8 cellular contexts compared by ENCODE assay signal in the genomic region with DNA sequence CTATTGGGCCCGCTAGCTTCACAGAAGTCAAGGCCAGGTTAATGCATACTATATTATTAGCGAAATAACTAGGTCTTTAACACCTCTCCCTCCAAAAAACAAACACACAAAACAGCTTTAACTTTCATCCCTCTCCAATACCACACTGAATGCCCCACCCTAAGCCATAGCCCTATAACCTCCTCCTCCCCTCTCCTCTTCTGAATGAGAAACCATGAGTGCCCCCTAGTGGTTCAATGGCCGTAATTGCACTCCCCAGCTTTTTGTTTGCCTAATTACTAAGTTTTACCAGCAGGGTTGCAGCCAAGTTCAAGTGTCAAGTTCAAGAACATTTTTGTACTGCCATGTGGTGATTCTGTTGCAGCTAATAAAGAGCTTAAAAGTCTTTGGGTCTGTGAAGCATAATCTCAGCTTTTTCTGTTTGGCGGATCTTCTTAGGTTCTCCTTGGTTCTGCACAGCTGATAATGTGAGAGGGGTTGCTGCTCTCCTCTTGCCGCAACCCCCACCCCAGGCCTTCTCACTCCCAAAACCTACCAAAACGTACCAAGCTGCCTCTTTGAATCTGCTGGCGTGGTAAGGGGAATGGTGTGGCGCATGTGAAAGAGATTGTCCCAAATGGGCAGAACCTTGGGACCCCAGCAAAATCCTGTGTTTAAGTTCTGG. TPM values are rescaled to one million over a fixed set of nuclear protein-coding genes. Genes with fewer than 3 reads are reported as not detected.
DNase-seq lines count a peak whose midpoint lies in the region; ATAC-seq and TF ChIP-seq lines count a peak whose summit lies in the region.

No MANE protein-coding gene starts in this region.

- no peak overlapping the region for H2AFZ ChIP-seq in HCT116 (ENCODE audit: low read depth, low read length, poor library complexity, severe bottlenecking)

- H3K9ac ChIP-seq in HCT116 (ENCODE audit: low read length) = no peak overlapping the region

- CTCF ChIA-PET in HCT116 (lab: Charles Lee) = interaction anchor here (0.6 to 9.7 kb wide), 24 partner anchors 9 to 642 kb away, joined by 3 to 212 read pairs (median 3); no protein-coding TSS in a partner anchor

- H3K4me3 ChIP-seq in HCT116 (replicated peaks in 1 of 2; ENCODE audit: low read depth in 1 of 2, low read length in 2 of 2) (no peak overlapping the region), prostate gland (no peak overlapping the region), aorta (ENCODE audit: low read length in 2 of 2) (no peak overlapping the region)

- no peaks in the 10 kb centered on the region for H4K20me1 ChIP-seq in HCT116 (ENCODE audit: insufficient read depth)

- TF ChIP-seq RAD21 in HCT116 (IDR thresholded peaks at IDR 0.05; ENCODE audit: low read depth) = peak; percentile 91

- RAD21 ChIA-PET in HCT116 (lab: Charles Lee; ENCODE audit: low non-redundant PET in 1 of 2, low total read pairs in 2 of 2, uncharacterized antibody in 2 of 2, unreplicated experiment in 2 of 2) = interaction anchor here (0.6 to 2.0 kb wide), 5 partner anchors 11 to 401 kb away, joined by 4 to 8 read pairs (median 4); no protein-coding TSS in a partner anchor

- no peaks in the 10 kb centered on the region for H3K9me2 ChIP-seq in HCT116 (ENCODE audit: insufficient read depth)

- H3K27ac ChIP-seq in HCT116 (ENCODE audit: low read depth, low read length) = no peak overlapping the region
- no peak overlapping the region for H3K27ac ChIP-seq in prostate gland
- no peak overlapping the region for H3K27ac ChIP-seq in aorta (ENCODE audit: low read depth in 1 of 2, low read length in 2 of 2)

- no TSS peak for BruUV-seq in HCT116 (replicated peaks; lab: Mats Ljungman, UMichigan)

- H3K27me3 ChIP-seq in HCT116 (ENCODE audit: insufficient read depth, low read length) (no peaks in the 10 kb centered on the region), prostate gland (replicated peaks; ENCODE audit: insufficient read depth) (no peaks in the 10 kb centered on the region), aorta (ENCODE audit: control insufficient read depth in 1 of 2, insufficient read depth in 2 of 2, low read length in 1 of 2) (no peaks in the 10 kb centered on the region)

- TF ChIP-seq POLR2A in HCT116 (IDR thresholded peaks at IDR 0.05; ENCODE audit: borderline replicate concordance, extremely low read depth, insufficient read depth, insufficient read length) (no peak), prostate gland (IDR thresholded peaks at IDR 0.05) (no peak)

- POLR2A ChIA-PET in HCT116 (lab: Charles Lee) = interaction anchor here (1.5 to 1.9 kb wide), 2 partner anchors 57 to 398 kb away, joined by 3 to 7 read pairs; no protein-coding TSS in a partner anchor

- ATAC-seq in HCT116 (peak; percentile 73), aorta (ENCODE audit: low FRiP score) (peak; percentile 75)

- peak; percentile 83 for DNase-seq in Daoy (ENCODE audit: low read depth)
- DNase-seq in HCT116 (ENCODE audit: low read depth, low spot score) = peak; percentile 78
- peak; percentile 65 for DNase-seq in NCI-H1092 treated with DMSO at 0.1 percent for 48 hours (lab: John Stamatoyannopoulos, UW)
- DNase-seq in SKM-1 (lab: John Stamatoyannopoulos, UW; ENCODE audit: unreplicated experiment) = peak; percentile 66
- peak; percentile 61 for DNase-seq in activated naive CD4-positive, alpha-beta T cell treated with anti-CD3 and anti-CD28 coated beads, Interleukin-2, amount 50 U/mL, for 16 hours
- peak in 41 of 42 donors; percentile 25 to 91 (median 77) for DNase-seq in head of caudate nucleus
- peak; percentile 62 for DNase-seq in prostate gland (ENCODE audit: low spot score)
- DNase-seq in aorta = peak in 1 of 2 donors; percentile 64

- H3K9me3 ChIP-seq in HCT116 (ENCODE audit: control insufficient read depth in 1 of 2, insufficient read depth in 1 of 2, low read depth in 1 of 2, low read length in 2 of 2) (no peaks in the 10 kb centered on the region), prostate gland (no peaks in the 10 kb centered on the region), aorta (ENCODE audit: control insufficient read depth, low read length) (no peaks in the 10 kb centered on the region)

- WGBS in prostate gland = 66% methylated on average over 8 of the region's 8 CpGs
- WGBS in aorta, 2 donors = 73 to 74% methylated on average over 8 of the region's 8 CpGs

- peak; percentile 85 to 98 (median 86) for TF ChIP-seq CTCF in HCT116 (IDR thresholded peaks at IDR 0.05 in 2 of 3, conservative IDR thresholded peaks at IDR 0.05 in 1 of 3; ENCODE audit: borderline replicate concordance in 1 of 3, insufficient read depth in 1 of 3, low read depth in 2 of 3, low read length in 2 of 3)
- peak; percentile 71 to 93 (median 86) for TF ChIP-seq CTCF in prostate gland (IDR thresholded peaks at IDR 0.05)

- no peaks in the 10 kb centered on the region for H3K79me2 ChIP-seq in HCT116 (ENCODE audit: insufficient read depth, low read length)

- H3K4me2 ChIP-seq in HCT116 (ENCODE audit: low read length) = no peak overlapping the region

- H3K4me1 ChIP-seq in HCT116 (ENCODE audit: control insufficient read depth in 1 of 2, insufficient read depth in 2 of 2, low read length in 2 of 2) (peaks cover 8 to 24% of the 10 kb centered on the region in 2 experiments; a peak in 3 of 4 replicates), prostate gland (replicated peaks) (no peaks in the 10 kb centered on the region), aorta (ENCODE audit: control insufficient read depth in 1 of 2, insufficient read depth in 2 of 2, low read length in 2 of 2) (no peaks in the 10 kb centered on the region)

- intact Hi-C loops in HCT116 (cut with micrococcal nuclease) (loop anchor here (1.0 to 10.0 kb wide), 2 partner anchors 502 to 627 kb away; partner anchors contain the start of gene PHC3), head of caudate nucleus (cut with DNase I) (loop anchor here (5.0 to 10.0 kb wide), 3 partner anchors 227 to 507 kb away; partner anchors contain the start of gene SLC7A14), prostate gland (cut with DNase I) (loop anchor here (2.0 to 10.0 kb wide), 2 partner anchors 397 to 497 kb away; no protein-coding TSS in a partner anchor), aorta (cut with DNase I) (loop anchor here (2.0 to 10.0 kb wide), 4 partner anchors 257 to 500 kb away; no protein-coding TSS in a partner anchor)

- H3K36me3 ChIP-seq in HCT116 (ENCODE audit: control insufficient read depth in 1 of 2, insufficient read depth in 2 of 2, low read length in 2 of 2) = no peaks in the 10 kb centered on the region
- H3K36me3 ChIP-seq in prostate gland = no peaks in the 10 kb centered on the region
- no peaks in the 10 kb centered on the region for H3K36me3 ChIP-seq in aorta (ENCODE audit: control insufficient read depth in 1 of 2, insufficient read depth in 2 of 2, low read length in 1 of 2)

TF ChIP-seq in HCT116, 20 proteins besides CTCF, POLR2A, EP300 and RAD21:
- TF ChIP-seq ATF3 (IDR thresholded peaks at IDR 0.05) (no peak), EGR1 (IDR thresholded peaks at IDR 0.05; ENCODE audit: low read depth) (no peak), ELF1 (IDR thresholded peaks at IDR 0.05; ENCODE audit: borderline replicate concordance, low read depth) (no peak), FOSL1 (IDR thresholded peaks at IDR 0.05; ENCODE audit: low read depth) (no peak), TCF7L2 (IDR thresholded peaks at IDR 0.05; ENCODE audit: borderline replicate concordance, extremely low read depth, insufficient read depth, insufficient read length) (no peak), SRF (IDR thresholded peaks at IDR 0.05; ENCODE audit: low read depth) (no peak)
- TF ChIP-seq, protein P1, sequence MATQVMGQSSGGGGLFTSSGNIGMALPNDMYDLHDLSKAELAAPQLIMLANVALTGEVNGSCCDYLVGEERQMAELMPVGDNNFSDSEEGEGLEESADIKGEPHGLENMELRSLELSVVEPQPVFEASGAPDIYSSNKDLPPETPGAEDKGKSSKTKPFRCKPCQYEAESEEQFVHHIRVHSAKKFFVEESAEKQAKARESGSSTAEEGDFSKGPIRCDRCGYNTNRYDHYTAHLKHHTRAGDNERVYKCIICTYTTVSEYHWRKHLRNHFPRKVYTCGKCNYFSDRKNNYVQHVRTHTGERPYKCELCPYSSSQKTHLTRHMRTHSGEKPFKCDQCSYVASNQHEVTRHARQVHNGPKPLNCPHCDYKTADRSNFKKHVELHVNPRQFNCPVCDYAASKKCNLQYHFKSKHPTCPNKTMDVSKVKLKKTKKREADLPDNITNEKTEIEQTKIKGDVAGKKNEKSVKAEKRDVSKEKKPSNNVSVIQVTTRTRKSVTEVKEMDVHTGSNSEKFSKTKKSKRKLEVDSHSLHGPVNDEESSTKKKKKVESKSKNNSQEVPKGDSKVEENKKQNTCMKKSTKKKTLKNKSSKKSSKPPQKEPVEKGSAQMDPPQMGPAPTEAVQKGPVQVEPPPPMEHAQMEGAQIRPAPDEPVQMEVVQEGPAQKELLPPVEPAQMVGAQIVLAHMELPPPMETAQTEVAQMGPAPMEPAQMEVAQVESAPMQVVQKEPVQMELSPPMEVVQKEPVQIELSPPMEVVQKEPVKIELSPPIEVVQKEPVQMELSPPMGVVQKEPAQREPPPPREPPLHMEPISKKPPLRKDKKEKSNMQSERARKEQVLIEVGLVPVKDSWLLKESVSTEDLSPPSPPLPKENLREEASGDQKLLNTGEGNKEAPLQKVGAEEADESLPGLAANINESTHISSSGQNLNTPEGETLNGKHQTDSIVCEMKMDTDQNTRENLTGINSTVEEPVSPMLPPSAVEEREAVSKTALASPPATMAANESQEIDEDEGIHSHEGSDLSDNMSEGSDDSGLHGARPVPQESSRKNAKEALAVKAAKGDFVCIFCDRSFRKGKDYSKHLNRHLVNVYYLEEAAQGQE (IDR thresholded peaks at IDR 0.05; ENCODE audit: low read depth) = no peak

RNA-seq across cellular contexts. Expression of gene RPL22L1, which starts 57.9 kb away (rescaled TPM):
- 114 and 150 TPM in 2 replicates for total RNA-seq in Daoy (2014; rRNA removed; shearing (Covaris generic))
- 492 TPM for total RNA-seq in HCT116 (2021; ENCODE audit: unreplicated experiment)
- polyA plus RNA-seq in HCT116 (2012) = 150 and 215 TPM in 2 replicates
- 10 to 100 TPM; 17.8 to 60.8 TPM for total RNA-seq in prostate gland
- 10 to 100 TPM; 33.5 to 48.9 TPM for total RNA-seq in aorta
- polyA plus RNA-seq in aorta = 10 to 100 TPM; 54.0 to 93.9 TPM
